17 cellular contexts compared by ENCODE assay signal in the genomic region with DNA sequence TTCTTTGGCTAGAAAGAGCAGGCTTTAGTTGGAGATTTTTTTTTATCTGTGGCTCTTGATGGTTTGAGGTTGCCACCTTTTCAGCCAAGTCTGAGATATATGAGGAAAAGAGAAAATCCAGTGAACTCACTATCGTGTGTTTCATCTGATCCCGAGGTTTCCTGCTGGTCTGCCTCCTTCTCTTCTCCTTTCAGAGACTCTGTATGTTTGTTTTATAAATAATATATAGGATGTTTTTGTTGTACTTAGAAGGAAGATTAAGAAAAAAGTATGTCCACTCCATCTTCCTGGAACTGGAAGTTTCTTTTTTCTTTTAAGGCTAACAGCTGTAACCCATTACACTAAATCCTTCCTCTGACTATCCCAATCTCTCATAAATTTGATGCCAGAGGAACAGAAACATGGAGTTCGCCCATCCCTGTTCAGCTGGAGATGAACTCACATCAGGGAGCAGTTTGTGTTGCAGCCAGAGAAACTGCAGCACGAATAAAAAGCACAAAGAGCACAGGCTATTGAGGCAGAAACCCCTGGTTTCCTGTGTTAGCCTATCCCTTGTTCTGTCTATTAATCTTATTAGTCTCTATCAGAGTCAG. TPM values are rescaled to one million over a fixed set of nuclear protein-coding genes. Genes with fewer than 3 reads are reported as not detected.
A peak's percentile ranks its signal among the peaks of the same experiment; 100 is the strongest.
DNase-seq lines count a peak whose midpoint lies in the region; ATAC-seq and TF ChIP-seq lines count a peak whose summit lies in the region.
"Had no signal": no experiment of that assay in that cellular context is flagged by ENCODE, and none has a peak within 500 bp of the region (broad histone marks: within the 10 kb centered on the region; RNA-seq: fewer than 3 reads in every experiment).

No MANE protein-coding gene starts in this region.

- H3K27me3 Mint-ChIP-seq in activated T-cell treated with anti-CD3 and anti-CD28 coated beads, Interleukin-2, amount 50 U/mL, for 24 hours, result no peaks in the 10 kb centered on the region
- H3K27me3 Mint-ChIP-seq in activated T-cell treated with anti-CD3 and anti-CD28 coated beads, Interleukin-2, amount 50 U/mL, for 4 hours (ENCODE audit: low read depth), result no peaks in the 10 kb centered on the region
- peaks cover 2 to 3% (median 3%) of the 10 kb centered on the region in 3 donors for H3K27me3 Mint-ChIP-seq in immature natural killer cell (ENCODE audit: low read depth in 3 of 3)

- no peaks in the 10 kb centered on the region for H3K27me3 ChIP-seq in stomach
- H3K27me3 ChIP-seq: SJCRH30, upper lobe of right lung had no signal

- peaks cover 32 to 70% (median 69%) of the 10 kb centered on the region in 4 donors for H3K36me3 ChIP-seq in stomach
- H3K36me3 ChIP-seq: SJCRH30 had no signal

- H3K4me3 ChIP-seq in stomach, result no peak overlapping the region
- H3K4me3 ChIP-seq: coronary artery, SJCRH30, upper lobe of right lung had no signal

- H3K4me1 ChIP-seq in stomach, result peaks cover 0 to 5% (median 2%) of the 10 kb centered on the region in 4 donors
- H3K4me1 ChIP-seq: SJCRH30, upper lobe of right lung had no signal

- WGBS in stomach, 5 donors, result 54 to 76% (median 71%) methylated on average over 4 of the region's 4 CpGs

- H3K9me3 ChIP-seq in stomach, result no peaks in the 10 kb centered on the region
- H3K9me3 ChIP-seq: SJCRH30, upper lobe of right lung had no signal

- intact Hi-C loops in stomach (cut with DNase I; ENCODE audit: low total_unique reads), result no loop called here

- TF ChIP-seq POLR2A in stomach (IDR thresholded peaks at IDR 0.05), result no peak

- no peak overlapping the region for H3K4me3 Mint-ChIP-seq in activated T-cell treated with anti-CD3 and anti-CD28 coated beads, Interleukin-2, amount 50 U/mL, for 24 hours
- no peak overlapping the region for H3K4me3 Mint-ChIP-seq in activated T-cell treated with anti-CD3 and anti-CD28 coated beads, Interleukin-2, amount 50 U/mL, for 4 hours
- H3K4me3 Mint-ChIP-seq in immature natural killer cell, result peak overlapping the region in 4 of 5 donors; percentile 20 to 29 (median 25)

- H3K36me3 Mint-ChIP-seq in activated T-cell treated with anti-CD3 and anti-CD28 coated beads, Interleukin-2, amount 50 U/mL, for 24 hours (ENCODE audit: low read depth), result peaks cover 63% of the 10 kb centered on the region
- H3K36me3 Mint-ChIP-seq in activated T-cell treated with anti-CD3 and anti-CD28 coated beads, Interleukin-2, amount 50 U/mL, for 4 hours (ENCODE audit: insufficient read depth), result peaks cover 30% of the 10 kb centered on the region
- H3K36me3 Mint-ChIP-seq in immature natural killer cell, result peaks cover 14 to 44% (median 32%) of the 10 kb centered on the region in 3 donors

- no peaks in the 10 kb centered on the region for H3K9me3 Mint-ChIP-seq in activated T-cell treated with anti-CD3 and anti-CD28 coated beads, Interleukin-2, amount 50 U/mL, for 24 hours
- no peaks in the 10 kb centered on the region for H3K9me3 Mint-ChIP-seq in activated T-cell treated with anti-CD3 and anti-CD28 coated beads, Interleukin-2, amount 50 U/mL, for 4 hours
- no peaks in the 10 kb centered on the region for H3K9me3 Mint-ChIP-seq in immature natural killer cell

- peak overlapping the region; percentile 79 for H3K27ac Mint-ChIP-seq in activated T-cell treated with anti-CD3 and anti-CD28 coated beads, Interleukin-2, amount 50 U/mL, for 24 hours
- H3K27ac Mint-ChIP-seq in immature natural killer cell, result peak overlapping the region; percentile 45 to 84 (median 75)

- H3K4me1 Mint-ChIP-seq in activated T-cell treated with anti-CD3 and anti-CD28 coated beads, Interleukin-2, amount 50 U/mL, for 24 hours (ENCODE audit: low read depth), result peaks cover 8% of the 10 kb centered on the region
- no peaks in the 10 kb centered on the region for H3K4me1 Mint-ChIP-seq in activated T-cell treated with anti-CD3 and anti-CD28 coated beads, Interleukin-2, amount 50 U/mL, for 4 hours (ENCODE audit: low read depth)
- peaks cover 23 to 34% of the 10 kb centered on the region in 2 donors for H3K4me1 Mint-ChIP-seq in immature natural killer cell

- no peak for ATAC-seq in activated T-cell treated with anti-CD3 and anti-CD28 coated beads, Interleukin-2, amount 50 U/mL, for 4 hours
- ATAC-seq: upper lobe of right lung had no signal

- DNase-seq in activated T-cell treated with anti-CD3 and anti-CD28 coated beads, Interleukin-2, amount 50 U/mL, for 24 hours, result no peak
- no peak for DNase-seq in activated T-cell treated with anti-CD3 and anti-CD28 coated beads, Interleukin-2, amount 50 U/mL, for 4 hours
- peak; percentile 40 for DNase-seq in brain pericyte (ENCODE audit: low read depth, low spot score)
- no peak for DNase-seq in immature natural killer cell
- DNase-seq in stomach, result no peak
- DNase-seq in DMS153 treated with DMSO at 0.1 percent for 48 hours (lab: John Stamatoyannopoulos, UW; ENCODE audit: unreplicated experiment), result no peak
- DNase-seq in NCI-H526 (lab: John Stamatoyannopoulos, UW), result no peak
- no peak for DNase-seq in ecto neural progenitor cell (ENCODE audit: low spot score)
- DNase-seq: activated effector memory CD4-positive, alpha-beta T cell treated with anti-CD3 and anti-CD28 coated beads, Interleukin-2, amount 50 U/mL, for 16 hours; DMS153; head of caudate nucleus; midbrain; NCI-H1417; NCI-H774; upper lobe of right lung had no signal

- no peak for TF ChIP-seq CTCF in stomach (IDR thresholded peaks at IDR 0.05)

- TF ChIP-seq EP300 in stomach (IDR thresholded peaks at IDR 0.05), result no peak

- H3K27ac ChIP-seq in stomach, result peak overlapping the region in 4 of 5 donors; percentile 11 to 51 (median 27)
- H3K27ac ChIP-seq: SJCRH30, upper lobe of right lung had no signal

RNA-seq across cellular contexts. Expression of gene RIPK1, which starts 20.7 kb away (rescaled TPM):
- 10 to 100 TPM; 16.5 to 17.4 (median 16.6) TPM for total RNA-seq in activated T-cell treated with anti-CD3 and anti-CD28 coated beads, Interleukin-2, amount 50 U/mL, for 4 hours
- polyA plus RNA-seq in immature natural killer cell, result 10 to 100 TPM; 13.8 to 32.6 (median 23.5) TPM
- 10 to 100 TPM in 4 of 5 donors, 1 to 10 TPM in 1; 4.9 to 25.5 (median 19.4) TPM for total RNA-seq in stomach
- polyA plus RNA-seq in stomach, result 10 to 100 TPM; 11.4 to 18.8 (median 13.0) TPM

RNA-seq across cellular contexts. Expression of gene BPHL, which starts 29.6 kb away (rescaled TPM):
- 1 to 10 TPM; 3.5 to 6.1 (median 4.5) TPM for total RNA-seq in activated T-cell treated with anti-CD3 and anti-CD28 coated beads, Interleukin-2, amount 50 U/mL, for 4 hours
- 1 to 10 TPM; 7.5 to 9.7 (median 9.1) TPM for polyA plus RNA-seq in immature natural killer cell
- total RNA-seq in stomach, result 100 to 1,000 TPM in 1 of 5 donors, 10 to 100 TPM in 3, 1 to 10 TPM in 1; 9.3 to 104 (median 18.2) TPM
- polyA plus RNA-seq in stomach, result 10 to 100 TPM; 11.8 to 13.1 (median 13.0) TPM

Comparison
In these comparisons a context has a peak if more than half of its experiments do, and no peak if none do; other contexts are left out.
1. H3K4me3 Mint-ChIP-seq: peak in immature natural killer cell (4 of 5); none in activated T-cell treated with anti-CD3 and anti-CD28 coated beads, Interleukin-2, amount 50 U/mL, for 24 hours (single experiment) and activated T-cell treated with anti-CD3 and anti-CD28 coated beads, Interleukin-2, amount 50 U/mL, for 4 hours (single experiment).